ENCODE assay signal across 23 cellular contexts in genomic region chr6:43490523-43490939, GRCh38. TPM values are rescaled to one million over a fixed set of nuclear protein-coding genes. Genes with fewer than 3 reads are reported as not detected.
DNase-seq lines count a peak whose midpoint lies in the region; ATAC-seq, FAIRE-seq and TF ChIP-seq lines count a peak whose summit lies in the region.
"Had no signal": no experiment of that assay in that cellular context is flagged by ENCODE, and none has a peak within 500 bp of the region (broad histone marks: within the 10 kb centered on the region; RNA-seq: fewer than 3 reads in every experiment).

No MANE protein-coding gene starts in this region.

- H3K27me3 Mint-ChIP-seq in endodermal cell (ENCODE audit: insufficient read depth), result no peaks in the 10 kb centered on the region
- H3K27me3 Mint-ChIP-seq: CD4-positive, alpha-beta memory T cell had no signal

- H3K36me3 Mint-ChIP-seq in endodermal cell (ENCODE audit: low read depth), result peaks cover 6% of the 10 kb centered on the region

- peaks cover 9% of the 10 kb centered on the region for H3K4me1 Mint-ChIP-seq in endodermal cell

- H3K36me3 ChIP-seq in endodermal cell (ENCODE audit: control insufficient read depth, insufficient read depth, low read length), result no peaks in the 10 kb centered on the region
- H3K36me3 ChIP-seq in HepG2 (replicated peaks in 1 of 2; ENCODE audit: control insufficient read depth in 1 of 2, insufficient read depth in 2 of 2, low read length in 2 of 2), result peaks cover 0 to 4% of the 10 kb centered on the region in 2 experiments; a peak in 2 of 5 replicates
- no peaks in the 10 kb centered on the region for H3K36me3 ChIP-seq in prostate gland

- no peaks in the 10 kb centered on the region for H3K9me3 ChIP-seq in endodermal cell (ENCODE audit: control insufficient read depth, low read length)
- no peaks in the 10 kb centered on the region for H3K9me3 ChIP-seq in HepG2 (ENCODE audit: low read length)
- no peaks in the 10 kb centered on the region for H3K9me3 ChIP-seq in prostate gland
- H3K9me3 ChIP-seq: BE2C had no signal

- DNase-seq in GM03348 (ENCODE audit: low spot score) (peak; percentile 56), endodermal cell (no peak), HepG2 (ENCODE audit: low spot score) (peak; percentile 87), pons (ENCODE audit: low spot score) (peak; percentile 44), prostate gland (ENCODE audit: low spot score) (no peak), posterior vena cava (ENCODE audit: low spot score) (no peak)
- DNase-seq: BE2C; CD4-positive, alpha-beta memory T cell; DMS153; GF-D8; NCI-H1417 treated with DMSO at 0.1 percent for 48 hours; NCI-H187 treated with DMSO at 0.1 percent for 48 hours; NCI-H2227 treated with DMSO at 0.1 percent for 48 hours; NCI-H524; NCI-H82; RPMI8226; SIG-M5 had no signal

- H3K27me3 ChIP-seq in endodermal cell (ENCODE audit: control insufficient read depth, insufficient read depth, low read length, poor library complexity, severe bottlenecking), result no peaks in the 10 kb centered on the region
- no peaks in the 10 kb centered on the region for H3K27me3 ChIP-seq in HepG2 (ENCODE audit: control insufficient read depth in 1 of 2, insufficient read depth in 2 of 2, low read length in 2 of 2)
- no peaks in the 10 kb centered on the region for H3K27me3 ChIP-seq in prostate gland (replicated peaks; ENCODE audit: insufficient read depth)
- H3K27me3 ChIP-seq: BE2C had no signal

- no peaks in the 10 kb centered on the region for H4K20me1 ChIP-seq in HepG2 (ENCODE audit: insufficient read depth, low read length)

- CTCF ChIA-PET in HepG2 (lab: Yijun Ruan, JAX; ENCODE audit: low intra/inter-chr PET ratio, low total read pairs), result no interaction called here

- TF ChIP-seq CTCF in endodermal cell (conservative IDR thresholded peaks at IDR 0.05) (no peak), HepG2 (CRISPR knock-in tag; IDR thresholded peaks at IDR 0.05) (no peak), prostate gland (IDR thresholded peaks at IDR 0.05) (no peak)

- intact Hi-C loops in HepG2 (cut with micrococcal nuclease; ENCODE audit: unreplicated experiment) (loop anchor here (2.0 to 10.0 kb wide), 3 partner anchors 14 to 228 kb away; partner anchors contain the start of gene TJAP1), prostate gland (cut with DNase I) (loop anchor here (10.0 kb wide), 1 partner anchor 226 kb away; no protein-coding TSS in a partner anchor), posterior vena cava (cut with DNase I) (no loop called here)

- no peak overlapping the region for H2AFZ ChIP-seq in HepG2 (ENCODE audit: low read length)

- H3K27ac ChIP-seq in endodermal cell (ENCODE audit: low read depth, low read length) (no peak overlapping the region), HepG2 (ENCODE audit: extremely low read length, insufficient read depth, low read length) (no peak overlapping the region), prostate gland (no peak overlapping the region)
- H3K27ac ChIP-seq: KMS-11 had no signal

- no peak overlapping the region for H3K4me2 ChIP-seq in HepG2 (ENCODE audit: low read depth, low read length)
- H3K4me2 ChIP-seq: KMS-11 had no signal

- peaks cover 51% of the 10 kb centered on the region for H3K79me2 ChIP-seq in HepG2 (ENCODE audit: insufficient read depth, low read length)

- H3K27ac Mint-ChIP-seq in endodermal cell, result peak overlapping the region; percentile 8

- H3K4me3 ChIP-seq in endodermal cell (ENCODE audit: low read length), result no peak overlapping the region
- H3K4me3 ChIP-seq in HepG2 (replicated peaks in 1 of 3; ENCODE audit: insufficient read depth in 1 of 3, low read depth in 2 of 3, low read length in 3 of 3), result peak overlapping the region in 1 of 3 experiments; percentile 16; a peak in 3 of 6 replicates
- H3K4me3 ChIP-seq in prostate gland, result no peak overlapping the region

- ATAC-seq in HepG2, result no peak
- no peak for ATAC-seq in SK-N-SH treated with all-trans-retinoic acid at 6 μM for 48 hours

- 0 out of 2 replicates have a peak, but pooled peaks have one; percentile 30 for TF ChIP-seq RAD21 in HepG2 (CRISPR knock-in tag; IDR thresholded peaks at IDR 0.05)

- TF ChIP-seq EP300 in HepG2 (IDR thresholded peaks at IDR 0.05; ENCODE audit: low read depth in 2 of 2, low read length in 2 of 2) (peak in 1 of 2 experiments; percentile 90; a peak in 2 of 4 replicates), HepG2 (CRISPR knock-in tag; IDR thresholded peaks at IDR 0.05; ENCODE audit: borderline replicate concordance) (no peak; the same call in 1 of the 2 replicates)

- FAIRE-seq in HepG2 (lab: Jason Lieb, UNC), result peak; percentile 86
- FAIRE-seq: A204.1, GM12891, GM18507 had no signal

- no peaks in the 10 kb centered on the region for H3K9me3 Mint-ChIP-seq in endodermal cell

- POLR2A ChIA-PET in HepG2 (lab: Yijun Ruan, JAX), result interaction anchor here (0.8 to 6.4 kb wide), 19 partner anchors 9 to 309 kb away, joined by 3 to 141 read pairs (median 5); partner anchors contain the start of genes ABCC10, CUL9, DLK2 and GTPBP2

- WGBS in endodermal cell (ENCODE audit: insufficient coverage in 1 of 2, insufficient read length in 1 of 2), 2 experiments, result 95 to 97% methylated on average over 5 to 6 of the region's 6 CpGs
- WGBS in HepG2 (ENCODE audit: low lambda C conversion rate), result 8% methylated on average over 6 of the region's 6 CpGs
- WGBS in prostate gland, result 73% methylated on average over 6 of the region's 6 CpGs

- BruUV-seq in HepG2 (replicated peaks; lab: Mats Ljungman, UMichigan), result no TSS peak

- TF ChIP-seq POLR2A in HepG2 (IDR thresholded peaks at IDR 0.05; ENCODE audit: insufficient read depth in 1 of 2, low read depth in 2 of 2, low read length in 2 of 2), result no peak
- TF ChIP-seq POLR2A in prostate gland (IDR thresholded peaks at IDR 0.05), result no peak

- H3K4me1 ChIP-seq in endodermal cell (ENCODE audit: control insufficient read depth, insufficient read depth, low read length) (no peaks in the 10 kb centered on the region), HepG2 (ENCODE audit: insufficient read depth, low read length) (no peaks in the 10 kb centered on the region), prostate gland (replicated peaks) (peaks cover 19% of the 10 kb centered on the region)

- in situ Hi-C loops in HepG2 (cut with HindIII; ENCODE audit: extremely low pct_ligation_motif_present, low pct_unique_long_range_greater_than_20kb), result loop anchor here (5.0 kb wide), 1 partner anchor 33 kb away; the partner anchor contains the start of gene DLK2

- H3K4me3 Mint-ChIP-seq in endodermal cell, result no peak overlapping the region
- H3K4me3 Mint-ChIP-seq: CD4-positive, alpha-beta memory T cell had no signal

- H3K9ac ChIP-seq in endodermal cell (ENCODE audit: extremely low read depth, low read length, poor library complexity, severe bottlenecking), result no peak overlapping the region
- H3K9ac ChIP-seq in HepG2 (ENCODE audit: insufficient read depth, low read depth, low read length), result no peak overlapping the region; the same call in none of the 2 replicates
- H3K9ac ChIP-seq: KMS-11 had no signal

RNA-seq across cellular contexts. Expression of gene TJAP1, which starts 13.2 kb away (rescaled TPM):
- total RNA-seq in endodermal cell (10 to 100 TPM; 44.3 to 50.2 TPM), HepG2 (2016; rRNA removed; fragmentation: Illumina TruSeq; extraction: Trizol) (10.2 and 15.7 TPM in 2 replicates), prostate gland (10 to 100 TPM; 29.1 to 51.6 TPM), posterior vena cava (10 to 100 TPM; 23.4 to 25.4 TPM)
- 42.1 TPM for polyA plus RNA-seq in endodermal cell (2013, experiment 1 of 2)
- polyA plus RNA-seq in endodermal cell (2013, experiment 2 of 2), result 33.3 TPM
- 6.4 and 7.2 TPM in 2 replicates for total RNA-seq in HepG2 (2016; cell fraction: cytosol; rRNA removed; fragmentation: Illumina TruSeq; extraction: Trizol; ENCODE audit: low read depth)
- 12.5 and 16.8 TPM in 2 replicates for total RNA-seq in HepG2 (2016; cell fraction: insoluble cytoplasmic fraction; rRNA removed; fragmentation: Illumina TruSeq; extraction: Trizol)
- total RNA-seq in HepG2 (2016; cell fraction: membrane; rRNA removed; fragmentation: Illumina TruSeq; extraction: Trizol), result 7.9 and 8.5 TPM in 2 replicates
- 22.6 and 23.5 TPM in 2 replicates for total RNA-seq in HepG2 (2016; cell fraction: nucleus; rRNA removed; fragmentation: Illumina TruSeq; extraction: Trizol)
- polyA plus RNA-seq in HepG2 (2011; rRNA removed), result 41.6 and 48.3 TPM in 2 replicates
- polyA plus RNA-seq in HepG2 (2011; cell fraction: cytosol; rRNA removed), result 19.2 and 22.0 TPM in 2 replicates
- 220 TPM in 2 replicates for polyA plus RNA-seq in HepG2 (2011; cell fraction: nucleus; rRNA removed)
- 27.3 and 28.6 TPM in 2 replicates for polyA plus RNA-seq in HepG2 (2012)
- polyA plus RNA-seq in HepG2 (2016; cell fraction: cytosol; fragmentation: Illumina TruSeq; extraction: Trizol; ENCODE audit: low read depth), result 2.1 and 2.3 TPM in 2 replicates
- polyA plus RNA-seq in HepG2 (2016; cell fraction: insoluble cytoplasmic fraction; fragmentation: Illumina TruSeq; extraction: Trizol; ENCODE audit: low read depth), result 13.6 and 18.5 TPM in 2 replicates
- polyA plus RNA-seq in HepG2 (2016; cell fraction: membrane; fragmentation: Illumina TruSeq; extraction: Trizol; ENCODE audit: low read depth), result 6.4 and 6.8 TPM in 2 replicates
- 89.6 and 90.5 TPM in 2 replicates for polyA plus RNA-seq in HepG2 (2016; cell fraction: nucleus; fragmentation: Illumina TruSeq; extraction: Trizol; ENCODE audit: insufficient read depth, low read depth)
- 17.3 and 27.1 TPM in 2 replicates for polyA minus RNA-seq in HepG2 (2011; rRNA and poly(A)+ RNA removed; ENCODE audit: low replicate concordance)
- polyA minus RNA-seq in HepG2 (2011; cell fraction: cytosol; rRNA and poly(A)+ RNA removed), result 9.3 and 9.7 TPM in 2 replicates
- polyA minus RNA-seq in HepG2 (2011; cell fraction: nucleus; rRNA and poly(A)+ RNA removed), result 38.8 and 46.0 TPM in 2 replicates

RNA-seq across cellular contexts. Expression of gene LRRC73, which starts 19.6 kb away (rescaled TPM):
- under 1 TPM; 0.46 to 0.64 TPM for total RNA-seq in endodermal cell
- 1.2 TPM for polyA plus RNA-seq in endodermal cell (2013, experiment 1 of 2)
- polyA plus RNA-seq in endodermal cell (2013, experiment 2 of 2), result 1.4 TPM
- total RNA-seq in HepG2 (2016; rRNA removed; fragmentation: Illumina TruSeq; extraction: Trizol), result 0.11 and 0.17 TPM in 2 replicates
- 0.20 TPM in 1 of 2 replicates, not detected in the other for total RNA-seq in HepG2 (2016; cell fraction: cytosol; rRNA removed; fragmentation: Illumina TruSeq; extraction: Trizol; ENCODE audit: low read depth)
- 0.16 and 0.22 TPM in 2 replicates for total RNA-seq in HepG2 (2016; cell fraction: insoluble cytoplasmic fraction; rRNA removed; fragmentation: Illumina TruSeq; extraction: Trizol)
- total RNA-seq in HepG2 (2016; cell fraction: membrane; rRNA removed; fragmentation: Illumina TruSeq; extraction: Trizol), result 0.25 and 0.45 TPM in 2 replicates
- 0.28 TPM in 1 of 2 replicates, not detected in the other for total RNA-seq in HepG2 (2016; cell fraction: nucleus; rRNA removed; fragmentation: Illumina TruSeq; extraction: Trizol)
- 0.08 and 0.12 TPM in 2 replicates for polyA plus RNA-seq in HepG2 (2011; rRNA removed)
- 0.05 and 0.11 TPM in 2 replicates for polyA plus RNA-seq in HepG2 (2011; cell fraction: cytosol; rRNA removed)
- polyA plus RNA-seq in HepG2 (2011; cell fraction: nucleus; rRNA removed), result 0.28 and 0.39 TPM in 2 replicates
- 0.12 and 0.17 TPM in 2 replicates for polyA plus RNA-seq in HepG2 (2012)
- polyA plus RNA-seq in HepG2 (2016; cell fraction: cytosol; fragmentation: Illumina TruSeq; extraction: Trizol; ENCODE audit: low read depth), result 0.10 and 0.14 TPM in 2 replicates
- 0.19 and 0.41 TPM in 2 replicates for polyA plus RNA-seq in HepG2 (2016; cell fraction: insoluble cytoplasmic fraction; fragmentation: Illumina TruSeq; extraction: Trizol; ENCODE audit: low read depth)
- 0.17 and 0.19 TPM in 2 replicates for polyA plus RNA-seq in HepG2 (2016; cell fraction: membrane; fragmentation: Illumina TruSeq; extraction: Trizol; ENCODE audit: low read depth)
- polyA plus RNA-seq in HepG2 (2016; cell fraction: nucleus; fragmentation: Illumina TruSeq; extraction: Trizol; ENCODE audit: insufficient read depth, low read depth), result not detected in 2 replicates
- polyA minus RNA-seq in HepG2 (2011; rRNA and poly(A)+ RNA removed; ENCODE audit: low replicate concordance), result 0.06 and 0.09 TPM in 2 replicates
- not detected in 2 replicates for polyA minus RNA-seq in HepG2 (2011; cell fraction: cytosol; rRNA and poly(A)+ RNA removed)
- polyA minus RNA-seq in HepG2 (2011; cell fraction: nucleus; rRNA and poly(A)+ RNA removed), result 0.50 and 0.77 TPM in 2 replicates
- 1 to 10 TPM in 1 of 2 donors, under 1 TPM in 1; 0.68 to 4.0 TPM for total RNA-seq in prostate gland
- under 1 TPM; 0.69 to 0.90 TPM for total RNA-seq in posterior vena cava
- total RNA-seq: Daoy had no signal
- polyA plus RNA-seq: CD4-positive, alpha-beta memory T cell had no signal

RNA-seq across cellular contexts. Expression of gene YIPF3, which starts 26.2 kb away (rescaled TPM):
- total RNA-seq in endodermal cell, result 100 to 1,000 TPM in 1 of 2 donors, 10 to 100 TPM in 1; 87.7 to 103 TPM
- polyA plus RNA-seq in endodermal cell (2013, experiment 1 of 2), result 117 TPM
- polyA plus RNA-seq in endodermal cell (2013, experiment 2 of 2), result 99.9 TPM
- total RNA-seq in HepG2 (2016; rRNA removed; fragmentation: Illumina TruSeq; extraction: Trizol), result 51.2 and 107 TPM in 2 replicates
- 19.3 and 20.8 TPM in 2 replicates for total RNA-seq in HepG2 (2016; cell fraction: cytosol; rRNA removed; fragmentation: Illumina TruSeq; extraction: Trizol; ENCODE audit: low read depth)
- 52.6 and 108 TPM in 2 replicates for total RNA-seq in HepG2 (2016; cell fraction: insoluble cytoplasmic fraction; rRNA removed; fragmentation: Illumina TruSeq; extraction: Trizol)
- 31.6 and 33.9 TPM in 2 replicates for total RNA-seq in HepG2 (2016; cell fraction: membrane; rRNA removed; fragmentation: Illumina TruSeq; extraction: Trizol)
- total RNA-seq in HepG2 (2016; cell fraction: nucleus; rRNA removed; fragmentation: Illumina TruSeq; extraction: Trizol), result 73.3 and 83.7 TPM in 2 replicates
- 206 and 248 TPM in 2 replicates for polyA plus RNA-seq in HepG2 (2011; rRNA removed)
- 157 and 165 TPM in 2 replicates for polyA plus RNA-seq in HepG2 (2011; cell fraction: cytosol; rRNA removed)
- polyA plus RNA-seq in HepG2 (2011; cell fraction: nucleus; rRNA removed), result 258 and 264 TPM in 2 replicates
- 74.4 and 84.6 TPM in 2 replicates for polyA plus RNA-seq in HepG2 (2012)
- 20.5 and 25.2 TPM in 2 replicates for polyA plus RNA-seq in HepG2 (2016; cell fraction: cytosol; fragmentation: Illumina TruSeq; extraction: Trizol; ENCODE audit: low read depth)
- 66.6 and 70.3 TPM in 2 replicates for polyA plus RNA-seq in HepG2 (2016; cell fraction: insoluble cytoplasmic fraction; fragmentation: Illumina TruSeq; extraction: Trizol; ENCODE audit: low read depth)
- polyA plus RNA-seq in HepG2 (2016; cell fraction: membrane; fragmentation: Illumina TruSeq; extraction: Trizol; ENCODE audit: low read depth), result 36.5 and 37.7 TPM in 2 replicates
- polyA plus RNA-seq in HepG2 (2016; cell fraction: nucleus; fragmentation: Illumina TruSeq; extraction: Trizol; ENCODE audit: insufficient read depth, low read depth), result 171 and 181 TPM in 2 replicates
- 223 and 558 TPM in 2 replicates for polyA minus RNA-seq in HepG2 (2011; rRNA and poly(A)+ RNA removed; ENCODE audit: low replicate concordance)
- polyA minus RNA-seq in HepG2 (2011; cell fraction: cytosol; rRNA and poly(A)+ RNA removed), result 65.6 and 67.3 TPM in 2 replicates
- polyA minus RNA-seq in HepG2 (2011; cell fraction: nucleus; rRNA and poly(A)+ RNA removed), result 65.1 and 74.2 TPM in 2 replicates
- 100 to 1,000 TPM; 162 to 180 TPM for total RNA-seq in prostate gland
- 10 to 100 TPM; 54.6 to 61.3 TPM for total RNA-seq in posterior vena cava

RNA-seq across cellular contexts. Expression of gene POLR1C, which starts 26.4 kb away (rescaled TPM):
- total RNA-seq in endodermal cell, result 10 to 100 TPM; 37.6 to 44.2 TPM
- polyA plus RNA-seq in endodermal cell (2013, experiment 1 of 2), result 35.3 TPM
- polyA plus RNA-seq in endodermal cell (2013, experiment 2 of 2), result 27.4 TPM
- 72.2 and 75.6 TPM in 2 replicates for total RNA-seq in HepG2 (2016; rRNA removed; fragmentation: Illumina TruSeq; extraction: Trizol)
- 19.4 and 24.1 TPM in 2 replicates for total RNA-seq in HepG2 (2016; cell fraction: cytosol; rRNA removed; fragmentation: Illumina TruSeq; extraction: Trizol; ENCODE audit: low read depth)
- total RNA-seq in HepG2 (2016; cell fraction: insoluble cytoplasmic fraction; rRNA removed; fragmentation: Illumina TruSeq; extraction: Trizol), result 70.2 and 74.8 TPM in 2 replicates
- total RNA-seq in HepG2 (2016; cell fraction: membrane; rRNA removed; fragmentation: Illumina TruSeq; extraction: Trizol), result 23.7 and 25.3 TPM in 2 replicates
- 59.4 and 67.1 TPM in 2 replicates for total RNA-seq in HepG2 (2016; cell fraction: nucleus; rRNA removed; fragmentation: Illumina TruSeq; extraction: Trizol)
- 55.2 and 62.6 TPM in 2 replicates for polyA plus RNA-seq in HepG2 (2011; rRNA removed)
- polyA plus RNA-seq in HepG2 (2011; cell fraction: cytosol; rRNA removed), result 38.9 and 45.7 TPM in 2 replicates
- polyA plus RNA-seq in HepG2 (2011; cell fraction: nucleus; rRNA removed), result 96.3 and 102 TPM in 2 replicates
- polyA plus RNA-seq in HepG2 (2012), result 50.7 and 62.3 TPM in 2 replicates
- polyA plus RNA-seq in HepG2 (2016; cell fraction: cytosol; fragmentation: Illumina TruSeq; extraction: Trizol; ENCODE audit: low read depth), result 7.2 and 7.7 TPM in 2 replicates
- polyA plus RNA-seq in HepG2 (2016; cell fraction: insoluble cytoplasmic fraction; fragmentation: Illumina TruSeq; extraction: Trizol; ENCODE audit: low read depth), result 58.7 and 61.6 TPM in 2 replicates
- polyA plus RNA-seq in HepG2 (2016; cell fraction: membrane; fragmentation: Illumina TruSeq; extraction: Trizol; ENCODE audit: low read depth), result 9.7 and 11.7 TPM in 2 replicates
- polyA plus RNA-seq in HepG2 (2016; cell fraction: nucleus; fragmentation: Illumina TruSeq; extraction: Trizol; ENCODE audit: insufficient read depth, low read depth), result 97.9 and 104 TPM in 2 replicates
- 40.9 and 99.4 TPM in 2 replicates for polyA minus RNA-seq in HepG2 (2011; rRNA and poly(A)+ RNA removed; ENCODE audit: low replicate concordance)
- polyA minus RNA-seq in HepG2 (2011; cell fraction: cytosol; rRNA and poly(A)+ RNA removed), result 17.0 and 20.2 TPM in 2 replicates
- 41.5 and 42.6 TPM in 2 replicates for polyA minus RNA-seq in HepG2 (2011; cell fraction: nucleus; rRNA and poly(A)+ RNA removed)
- 10 to 100 TPM; 24.4 to 37.2 TPM for total RNA-seq in prostate gland
- 10 to 100 TPM; 23.9 to 31.7 TPM for total RNA-seq in posterior vena cava

RNA-seq across cellular contexts. Expression of gene DLK2, which starts 35.2 kb away (rescaled TPM):
- not detected for total RNA-seq in endodermal cell
- 0.68 TPM for polyA plus RNA-seq in endodermal cell (2013, experiment 1 of 2)
- polyA plus RNA-seq in endodermal cell (2013, experiment 2 of 2), result 0.46 TPM
- total RNA-seq in HepG2 (2016; rRNA removed; fragmentation: Illumina TruSeq; extraction: Trizol), result 0.74 and 1.2 TPM in 2 replicates
- 0.62 and 0.81 TPM in 2 replicates for total RNA-seq in HepG2 (2016; cell fraction: cytosol; rRNA removed; fragmentation: Illumina TruSeq; extraction: Trizol; ENCODE audit: low read depth)
- 1.1 and 1.4 TPM in 2 replicates for total RNA-seq in HepG2 (2016; cell fraction: insoluble cytoplasmic fraction; rRNA removed; fragmentation: Illumina TruSeq; extraction: Trizol)
- total RNA-seq in HepG2 (2016; cell fraction: membrane; rRNA removed; fragmentation: Illumina TruSeq; extraction: Trizol), result 0.71 and 1.7 TPM in 2 replicates
- total RNA-seq in HepG2 (2016; cell fraction: nucleus; rRNA removed; fragmentation: Illumina TruSeq; extraction: Trizol), result 0.81 TPM in 2 replicates
- 3.8 and 5.9 TPM in 2 replicates for polyA plus RNA-seq in HepG2 (2011; rRNA removed)
- 5.4 and 6.3 TPM in 2 replicates for polyA plus RNA-seq in HepG2 (2011; cell fraction: cytosol; rRNA removed)
- polyA plus RNA-seq in HepG2 (2011; cell fraction: nucleus; rRNA removed), result 5.7 and 8.0 TPM in 2 replicates
- polyA plus RNA-seq in HepG2 (2012), result 3.9 and 4.0 TPM in 2 replicates
- polyA plus RNA-seq in HepG2 (2016; cell fraction: cytosol; fragmentation: Illumina TruSeq; extraction: Trizol; ENCODE audit: low read depth), result 1.2 TPM in 2 replicates
- 0.61 and 0.65 TPM in 2 replicates for polyA plus RNA-seq in HepG2 (2016; cell fraction: insoluble cytoplasmic fraction; fragmentation: Illumina TruSeq; extraction: Trizol; ENCODE audit: low read depth)
- polyA plus RNA-seq in HepG2 (2016; cell fraction: membrane; fragmentation: Illumina TruSeq; extraction: Trizol; ENCODE audit: low read depth), result 1.1 and 2.0 TPM in 2 replicates
- polyA plus RNA-seq in HepG2 (2016; cell fraction: nucleus; fragmentation: Illumina TruSeq; extraction: Trizol; ENCODE audit: insufficient read depth, low read depth), result 1.5 and 2.0 TPM in 2 replicates
- polyA minus RNA-seq in HepG2 (2011; rRNA and poly(A)+ RNA removed; ENCODE audit: low replicate concordance), result 2.9 and 10.0 TPM in 2 replicates
- 2.9 and 3.3 TPM in 2 replicates for polyA minus RNA-seq in HepG2 (2011; cell fraction: cytosol; rRNA and poly(A)+ RNA removed)
- polyA minus RNA-seq in HepG2 (2011; cell fraction: nucleus; rRNA and poly(A)+ RNA removed), result 1.7 TPM in 2 replicates
- 10 to 100 TPM; 13.5 to 46.1 TPM for total RNA-seq in prostate gland
- total RNA-seq in posterior vena cava, result under 1 TPM; 0.14 to 0.42 TPM

Comparison
In these comparisons a context has a peak if more than half of its experiments do, and no peak if none do; other contexts are left out.
1. DNase-seq: peak in GM03348 (single experiment), HepG2 (single experiment) and pons (single experiment); none in endodermal cell (single experiment), prostate gland (single experiment) and posterior vena cava (single experiment).
2. intact Hi-C loops: an anchor here in HepG2 (2.0 to 10.0 kb wide) and prostate gland (10.0 kb wide); none called in posterior vena cava.